ENCODE assay signal across 10 cellular contexts in genomic region chr1:175591083-175591743, GRCh38.
DNase-seq lines count a peak whose midpoint lies in the region; ATAC-seq and TF ChIP-seq lines count a peak whose summit lies in the region.
"Had no signal": no experiment of that assay in that cellular context is flagged by ENCODE, and none has a peak within 500 bp of the region (broad histone marks: within the 10 kb centered on the region; RNA-seq: fewer than 3 reads in every experiment).

No MANE protein-coding gene starts in this region.

- CTCF ChIA-PET in WTC11 (lab: Charles Lee), result interaction anchor here (1.3 kb wide), 1 partner anchor 152 kb away, joined by 4 read pairs; the partner anchor contains the start of gene TNR

- H3K9me3 Mint-ChIP-seq in WTC11, result peaks cover 7% of the 10 kb centered on the region

- H3K27me3 Mint-ChIP-seq in WTC11 (ENCODE audit: low read depth), result peaks cover 24% of the 10 kb centered on the region

- TF ChIP-seq CTCF in WTC11 (IDR thresholded peaks at IDR 0.05), result no peak

- H3K4me1 Mint-ChIP-seq in WTC11, result peaks cover 10% of the 10 kb centered on the region

- no peaks in the 10 kb centered on the region for H3K36me3 Mint-ChIP-seq in WTC11

- DNase-seq in D341Med (ENCODE audit: low spot score), result peak; percentile 62
- peak; percentile 44 for DNase-seq in MV-4-11 (lab: John Stamatoyannopoulos, UW)
- DNase-seq in NCI-H524 (lab: John Stamatoyannopoulos, UW), result peak; percentile 97 to 99
- peak; percentile 63 for DNase-seq in cerebellum (ENCODE audit: low spot score)
- DNase-seq in T-helper 2 cell, result no peak
- no peak for DNase-seq in WTC11 (ENCODE audit: low spot score)
- DNase-seq in COLO829 (ENCODE audit: low spot score), result no peak
- DNase-seq in activated CD4-positive, alpha-beta T cell treated with anti-CD3 and anti-CD28 coated beads for 4 hours, result no peak
- DNase-seq: activated CD8-positive, alpha-beta memory T cell treated with anti-CD3 and anti-CD28 coated beads for 24 hours; retina had no signal

- POLR2A ChIA-PET in WTC11 (lab: Charles Lee), result no interaction called here

- H3K27ac Mint-ChIP-seq in WTC11, result no peak overlapping the region

- ATAC-seq in WTC11, result no peak; the same call in 1 of the 2 replicates

- no peak overlapping the region for H3K4me3 Mint-ChIP-seq in WTC11

TF ChIP-seq in WTC11, 78 proteins besides CTCF, POLR2A, EP300 and RAD21:
- TF ChIP-seq OVOL2 (CRISPR knock-in tag; IDR thresholded peaks at IDR 0.05; ENCODE audit: borderline replicate concordance), result no peak

Comparison
In these comparisons a context has a peak if more than half of its experiments do, and no peak if none do; other contexts are left out.
1. DNase-seq: peak in D341Med (single experiment), MV-4-11 (single experiment), NCI-H524 (2 of 2) and cerebellum (single experiment); none in T-helper 2 cell (0 of 5), WTC11 (single experiment), COLO829 (single experiment) and activated CD4-positive, alpha-beta T cell treated with anti-CD3 and anti-CD28 coated beads for 4 hours (0 of 2).